In the genomic region with DNA sequence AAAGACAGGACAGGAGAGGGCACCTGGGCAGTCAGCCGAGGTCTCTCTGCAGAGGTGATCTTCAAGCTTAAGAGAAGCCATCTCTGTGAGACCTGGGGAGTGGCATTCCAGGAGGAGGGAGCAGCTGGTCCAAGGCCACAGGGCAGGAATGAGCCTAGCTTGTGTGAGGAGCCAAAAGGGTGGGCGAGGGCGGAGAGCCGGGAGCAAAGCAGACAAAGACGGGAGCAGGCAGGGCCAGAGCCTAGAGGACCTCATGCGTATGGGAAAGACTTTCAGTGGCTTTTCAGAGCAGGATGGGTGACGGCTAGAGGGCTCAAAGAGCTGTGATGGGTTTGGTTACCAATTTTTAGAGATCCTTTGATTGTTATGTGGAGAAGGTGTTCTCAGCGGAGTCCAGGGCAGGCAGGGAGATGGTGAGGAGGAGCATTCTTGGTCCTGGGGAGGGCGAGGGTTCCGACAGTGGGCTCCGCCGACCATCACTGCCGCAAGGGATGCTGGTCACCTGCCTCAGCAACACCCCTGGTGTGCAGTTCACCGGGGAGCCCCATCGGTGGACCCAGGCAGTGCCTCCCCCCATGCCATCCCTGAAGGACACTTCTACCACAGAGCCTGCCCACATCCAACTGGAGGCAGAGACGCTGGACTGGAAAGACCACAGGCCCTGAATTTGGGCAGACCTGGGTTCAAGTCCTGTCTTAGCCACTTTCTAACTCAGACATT, we compare ENCODE assay signal across 1 cellular context.
TF ChIP-seq lines count a peak whose summit lies in the region.

No MANE protein-coding gene starts in this region.

TF ChIP-seq in IMR-90, 13 proteins besides CTCF, POLR2A, EP300 and RAD21 (continued from another document):
- TF ChIP-seq, protein P1, sequence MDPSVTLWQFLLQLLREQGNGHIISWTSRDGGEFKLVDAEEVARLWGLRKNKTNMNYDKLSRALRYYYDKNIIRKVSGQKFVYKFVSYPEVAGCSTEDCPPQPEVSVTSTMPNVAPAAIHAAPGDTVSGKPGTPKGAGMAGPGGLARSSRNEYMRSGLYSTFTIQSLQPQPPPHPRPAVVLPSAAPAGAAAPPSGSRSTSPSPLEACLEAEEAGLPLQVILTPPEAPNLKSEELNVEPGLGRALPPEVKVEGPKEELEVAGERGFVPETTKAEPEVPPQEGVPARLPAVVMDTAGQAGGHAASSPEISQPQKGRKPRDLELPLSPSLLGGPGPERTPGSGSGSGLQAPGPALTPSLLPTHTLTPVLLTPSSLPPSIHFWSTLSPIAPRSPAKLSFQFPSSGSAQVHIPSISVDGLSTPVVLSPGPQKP (IDR thresholded peaks at IDR 0.05; ENCODE audit: borderline replicate concordance, low read depth, low read length) = no peak
- TF ChIP-seq MAFK (IDR thresholded peaks at IDR 0.05; ENCODE audit: low read depth, low read length) (no peak), CEBPB (IDR thresholded peaks at IDR 0.05; ENCODE audit: low read depth, low read length) (no peak), RCOR1 (IDR thresholded peaks at IDR 0.05; ENCODE audit: insufficient replicate concordance, low read length) (no peak), BHLHE40 (IDR thresholded peaks at IDR 0.05; ENCODE audit: low read depth, low read length) (no peak), RFX5 (IDR thresholded peaks at IDR 0.05; ENCODE audit: low read depth, low read length) (no peak), CHD1 (IDR thresholded peaks at IDR 0.05; ENCODE audit: low read depth, low read length) (no peak), SMC3 (IDR thresholded peaks at IDR 0.05; ENCODE audit: low read depth, low read length) (no peak), FOS (IDR thresholded peaks at IDR 0.05; ENCODE audit: low read depth, low read length) (no peak), MXI1 (IDR thresholded peaks at IDR 0.05; ENCODE audit: borderline replicate concordance, low read depth, low read length) (no peak)
- TF ChIP-seq, protein P2, sequence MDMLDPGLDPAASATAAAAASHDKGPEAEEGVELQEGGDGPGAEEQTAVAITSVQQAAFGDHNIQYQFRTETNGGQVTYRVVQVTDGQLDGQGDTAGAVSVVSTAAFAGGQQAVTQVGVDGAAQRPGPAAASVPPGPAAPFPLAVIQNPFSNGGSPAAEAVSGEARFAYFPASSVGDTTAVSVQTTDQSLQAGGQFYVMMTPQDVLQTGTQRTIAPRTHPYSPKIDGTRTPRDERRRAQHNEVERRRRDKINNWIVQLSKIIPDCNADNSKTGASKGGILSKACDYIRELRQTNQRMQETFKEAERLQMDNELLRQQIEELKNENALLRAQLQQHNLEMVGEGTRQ (IDR thresholded peaks at IDR 0.05; ENCODE audit: low read depth, low read length) = no peak
